In genomic region chr4:121791481-121791880, GRCh38 we compare ENCODE assay signal across 1 cellular context.
TF ChIP-seq lines count a peak whose summit lies in the region.

No MANE protein-coding gene starts in this region.

TF ChIP-seq in K562, 482 proteins besides CTCF, POLR2A, EP300 and RAD21:
- TF ChIP-seq NR4A1 (CRISPR knock-in tag; IDR thresholded peaks at IDR 0.05) (no peak), NR4A1 (tag; IDR thresholded peaks at IDR 0.05) (no peak), NR2C2 (CRISPR knock-in tag; IDR thresholded peaks at IDR 0.05) (no peak), NR2C2 (tag; IDR thresholded peaks at IDR 0.05) (0 out of 2 replicates have a peak, but pooled peaks have one; percentile 13), CBX1 (IDR thresholded peaks at IDR 0.05; ENCODE audit: low read depth) (no peak), NR3C1 (CRISPR knock-in tag; IDR thresholded peaks at IDR 0.05) (no peak), ADNP (tag; IDR thresholded peaks at IDR 0.05) (peak; percentile 85), CREB1 (IDR thresholded peaks at IDR 0.05) (no peak), CREB1 (CRISPR knock-in tag; IDR thresholded peaks at IDR 0.05) (no peak), HDAC1 (IDR thresholded peaks at IDR 0.05) (no peak), TAF15 (IDR thresholded peaks at IDR 0.05; ENCODE audit: low read depth, low read length) (no peak)
